ENCODE assay signal across 15 cellular contexts in genomic region chr9:91803143-91803940, GRCh38.
A peak's percentile ranks its signal among the peaks of the same experiment; 100 is the strongest.
DNase-seq lines count a peak whose midpoint lies in the region; ATAC-seq and TF ChIP-seq lines count a peak whose summit lies in the region.
"Had no signal": no experiment of that assay in that cellular context is flagged by ENCODE, and none has a peak within 500 bp of the region (broad histone marks: within the 10 kb centered on the region; RNA-seq: fewer than 3 reads in every experiment).

No MANE protein-coding gene starts in this region.

- no peak for TF ChIP-seq CTCF in heart right ventricle (IDR thresholded peaks at IDR 0.05)
- TF ChIP-seq CTCF in coronary artery (IDR thresholded peaks at IDR 0.05): no peak
- no peak for TF ChIP-seq CTCF in colonic mucosa (IDR thresholded peaks at IDR 0.05)

- H3K27ac ChIP-seq in right cardiac atrium (ENCODE audit: low read length) (peak overlapping the region; percentile 56), heart right ventricle (no peak overlapping the region), coronary artery (no peak overlapping the region), muscle layer of colon (ENCODE audit: low read depth, low read length) (peak overlapping the region; percentile 47), colonic mucosa (no peak overlapping the region)

- H3K9me3 ChIP-seq in right cardiac atrium (ENCODE audit: control insufficient read depth, low read length): no peaks in the 10 kb centered on the region
- H3K9me3 ChIP-seq in heart right ventricle: no peaks in the 10 kb centered on the region
- H3K9me3 ChIP-seq in muscle layer of colon (ENCODE audit: low read length): no peaks in the 10 kb centered on the region
- H3K9me3 ChIP-seq in colonic mucosa: no peaks in the 10 kb centered on the region

- H3K9ac ChIP-seq in muscle layer of colon (ENCODE audit: low read length) (peak overlapping the region; percentile 19), colonic mucosa (ENCODE audit: low read depth in 2 of 2, low read length in 2 of 2) (no peak overlapping the region)

- H3K4me3 ChIP-seq in right cardiac atrium (ENCODE audit: low read length): no peak overlapping the region
- H3K4me3 ChIP-seq in heart right ventricle: no peak overlapping the region
- no peak overlapping the region for H3K4me3 ChIP-seq in coronary artery
- H3K4me3 ChIP-seq in muscle layer of colon (ENCODE audit: low read depth in 1 of 2, low read length in 2 of 2): peak overlapping the region in 1 of 2 donors; percentile 22
- no peak overlapping the region for H3K4me3 ChIP-seq in colonic mucosa

- 63% methylated on average over 9 of the region's 9 CpGs for WGBS in right cardiac atrium
- WGBS in heart right ventricle, 2 donors: 71 to 73% methylated on average over 9 of the region's 9 CpGs

- DNase-seq in right cardiac atrium (no peak), heart right ventricle (no peak), coronary artery (ENCODE audit: low spot score) (peak; percentile 24), NCI-H524 (lab: John Stamatoyannopoulos, UW) (no peak), colonic mucosa (no peak)
- DNase-seq: activated CD4-positive, alpha-beta memory T cell treated with anti-CD3 and anti-CD28 coated beads for 36 hours; activated gamma-delta T cell treated with Interleukin-2 at 50 U/mL for 16 hours; naive thymus-derived CD4-positive, alpha-beta T cell; NCI-H1048; SIG-M5; stimulated activated CD4-positive, alpha-beta T cell treated with anti-CD3 and anti-CD28 coated beads, Interleukin-4, amount 100 ng/mL, for 1 hour; T1000 had no signal

- intact Hi-C loops in right cardiac atrium (cut with DNase I) (no loop called here), heart right ventricle (cut with DNase I) (no loop called here), colonic mucosa (cut with DNase I) (no loop called here)

- peaks cover 8% of the 10 kb centered on the region for H3K4me1 ChIP-seq in right cardiac atrium (ENCODE audit: control insufficient read depth, insufficient read depth, low read length)
- H3K4me1 ChIP-seq in heart right ventricle: no peaks in the 10 kb centered on the region
- peaks cover 91% of the 10 kb centered on the region for H3K4me1 ChIP-seq in muscle layer of colon (ENCODE audit: insufficient read depth, low read length)
- peaks cover 2% of the 10 kb centered on the region for H3K4me1 ChIP-seq in colonic mucosa

- H3K36me3 ChIP-seq in heart right ventricle: no peaks in the 10 kb centered on the region
- H3K36me3 ChIP-seq in muscle layer of colon (ENCODE audit: insufficient read depth, low read length): no peaks in the 10 kb centered on the region
- no peaks in the 10 kb centered on the region for H3K36me3 ChIP-seq in colonic mucosa

- H3K27me3 ChIP-seq in right cardiac atrium (ENCODE audit: control insufficient read depth, insufficient read depth) (no peaks in the 10 kb centered on the region), heart right ventricle (peaks cover 0 to 15% (median 0%) of the 10 kb centered on the region in 7 donors), muscle layer of colon (ENCODE audit: control insufficient read depth in 1 of 2, insufficient read depth in 2 of 2, low read length in 2 of 2) (no peaks in the 10 kb centered on the region), colonic mucosa (no peaks in the 10 kb centered on the region)

- ATAC-seq in right cardiac atrium: no peak
- no peak for ATAC-seq in heart right ventricle
- no peak for ATAC-seq in GM18909 (IDR thresholded peaks at IDR 0.05; ENCODE audit: poor library complexity, unreplicated experiment)
- ATAC-seq in GM18502 (IDR thresholded peaks at IDR 0.05; ENCODE audit: poor library complexity, unreplicated experiment): no peak
- ATAC-seq: naive thymus-derived CD4-positive, alpha-beta T cell had no signal

Comparison
In these comparisons a context has a peak if more than half of its experiments do, and no peak if none do; other contexts are left out.
1. H3K27ac ChIP-seq: peak in right cardiac atrium (single experiment) and muscle layer of colon (single experiment); none in heart right ventricle (0 of 10), coronary artery (0 of 2) and colonic mucosa (single experiment).